In genomic region chr10:94738588-94738987, GRCh38 we compare ENCODE assay signal across 39 cellular contexts. TPM values are rescaled to one million over a fixed set of nuclear protein-coding genes. Genes with fewer than 3 reads are reported as not detected.
"Had no signal": no experiment of that assay in that cellular context is flagged by ENCODE, and none has a peak within 500 bp of the region (broad histone marks: within the 10 kb centered on the region; RNA-seq: fewer than 3 reads in every experiment).

No MANE protein-coding gene starts in this region.

- H3K4me3 ChIP-seq: MG63 had no signal

- H3K9me3 ChIP-seq: MG63 had no signal

- H3K36me3 ChIP-seq: MG63 had no signal

- DNase-seq: Karpas-422, Kasumi-1, MG63, MM.1S, MV-4-11, NCI-H1048, NCI-H1092, NCI-H1092 treated with DMSO at 0.1 percent for 48 hours, NCI-H1105, NCI-H1105 treated with DMSO at 0.1 percent for 48 hours, NCI-H1417, NCI-H1417 treated with DMSO at 0.1 percent for 48 hours, NCI-H1436, NCI-H1436 treated with DMSO at 0.1 percent for 48 hours, NCI-H146, NCI-H1694, NCI-H1694 treated with DMSO at 0.1 percent for 48 hours, NCI-H187, NCI-H187 treated with DMSO at 0.1 percent for 48 hours, NCI-H1930, NCI-H2029, NCI-H2029 treated with DMSO at 0.1 percent for 48 hours, NCI-H2081, NCI-H2081 treated with DMSO at 0.1 percent for 48 hours, NCI-H2107, NCI-H2171, NCI-H2171 treated with DMSO at 0.1 percent for 48 hours, NCI-H2227 treated with DMSO at 0.1 percent for 48 hours, NCI-H226, NCI-H345, NCI-H446, NCI-H446 treated with DMSO at 0.1 percent for 48 hours, NCI-H510A, NCI-H510A treated with DMSO at 0.1 percent for 48 hours, NCI-H524 had no signal

RNA-seq across cellular contexts. Expression of gene CYP2C19, which starts 23.9 kb away (rescaled TPM):
- total RNA-seq: LHCN-M2, M059J, MCF 10A, NCI-H460 had no signal

RNA-seq across cellular contexts. Expression of gene CYP2C18, which starts 55.1 kb away (rescaled TPM):
- total RNA-seq: LHCN-M2, M059J, MCF 10A, NCI-H460 had no signal
